Comparison of ENCODE assay signal across 18 cellular contexts in genomic region chr6:169985121-169986015, GRCh38.
A peak's percentile ranks its signal among the peaks of the same experiment; 100 is the strongest.
DNase-seq lines count a peak whose midpoint lies in the region; ATAC-seq and TF ChIP-seq lines count a peak whose summit lies in the region.
"Had no signal": no experiment of that assay in that cellular context is flagged by ENCODE, and none has a peak within 500 bp of the region (broad histone marks: within the 10 kb centered on the region; RNA-seq: fewer than 3 reads in every experiment).

No MANE protein-coding gene starts in this region.

- ATAC-seq in activated naive CD8-positive, alpha-beta T cell treated with anti-CD3 and anti-CD28 coated beads, Interleukin-2, amount 10 ng/mL, durations not matched to agents 7 days and 5 days (ENCODE audit: low read depth): no peak
- no peak for ATAC-seq in activated naive CD8-positive, alpha-beta T cell treated with anti-CD3 and anti-CD28 coated beads, Interleukin-2, amount 50 U/mL, for 24 hours
- ATAC-seq in lung (ENCODE audit: insufficient read depth, low FRiP score): peak; percentile 36
- ATAC-seq: GM23338, PC-3 had no signal

- H3K27ac Mint-ChIP-seq in activated naive CD8-positive, alpha-beta T cell treated with anti-CD3 and anti-CD28 coated beads, Interleukin-2, amount 10 ng/mL, durations not matched to agents 7 days and 5 days: no peak overlapping the region
- no peak overlapping the region for H3K27ac Mint-ChIP-seq in activated naive CD8-positive, alpha-beta T cell treated with anti-CD3 and anti-CD28 coated beads, Interleukin-2, amount 50 U/mL, for 24 hours
- no peak overlapping the region for H3K27ac Mint-ChIP-seq in chondrocyte (ENCODE audit: unreplicated experiment)
- no peak overlapping the region for H3K27ac Mint-ChIP-seq in activated CD4-positive, alpha-beta memory T cell treated with anti-CD3 and anti-CD28 coated beads for 36 hours
- H3K27ac Mint-ChIP-seq: CD4-positive, alpha-beta memory T cell; GM23338 had no signal

- H3K9me3 ChIP-seq in lung (ENCODE audit: control insufficient read depth in 2 of 2, insufficient read depth in 1 of 2, low read length in 1 of 2): no peaks in the 10 kb centered on the region
- no peaks in the 10 kb centered on the region for H3K9me3 ChIP-seq in suprapubic skin
- H3K9me3 ChIP-seq: BE2C had no signal

- TF ChIP-seq EP300 in suprapubic skin (IDR thresholded peaks at IDR 0.05): no peak

- CTCF ChIA-PET in activated CD4-positive, alpha-beta memory T cell treated with anti-CD3 and anti-CD28 coated beads for 36 hours (lab: Charles Lee): interaction anchor here (0.6 kb wide), 1 partner anchor 42 kb away, joined by 4 read pairs; no protein-coding TSS in a partner anchor

- peak; percentile 20 for DNase-seq in activated naive CD8-positive, alpha-beta T cell treated with anti-CD3 and anti-CD28 coated beads, Interleukin-2, amount 10 ng/mL, durations not matched to agents 7 days and 5 days
- no peak for DNase-seq in activated naive CD8-positive, alpha-beta T cell treated with anti-CD3 and anti-CD28 coated beads, Interleukin-2, amount 50 U/mL, for 24 hours
- peak; percentile 92 for DNase-seq in chondrocyte (ENCODE audit: low spot score)
- DNase-seq in lung (ENCODE audit: low spot score): no peak
- peak; percentile 43 to 44 for DNase-seq in suprapubic skin (ENCODE audit: low spot score in 2 of 2)
- no peak for DNase-seq in activated CD4-positive, alpha-beta memory T cell treated with anti-CD3 and anti-CD28 coated beads for 36 hours
- DNase-seq in NAMALWA (ENCODE audit: low spot score): no peak
- DNase-seq in NCI-H524 (lab: John Stamatoyannopoulos, UW): no peak
- DNase-seq: Calu3; CD4-positive, alpha-beta memory T cell; NCI-H1105 treated with DMSO at 0.1 percent for 48 hours; NCI-H1694; NCI-H2081 treated with DMSO at 0.1 percent for 48 hours; NCI-H524 treated with DMSO at 0.1 percent for 48 hours; PC-3 had no signal

- H3K27ac ChIP-seq in lung (ENCODE audit: low read depth in 1 of 2, low read length in 1 of 2): no peak overlapping the region
- no peak overlapping the region for H3K27ac ChIP-seq in suprapubic skin

- TF ChIP-seq POLR2A in suprapubic skin (IDR thresholded peaks at IDR 0.05): no peak

- no peak overlapping the region for H3K4me3 Mint-ChIP-seq in activated naive CD8-positive, alpha-beta T cell treated with anti-CD3 and anti-CD28 coated beads, Interleukin-2, amount 10 ng/mL, durations not matched to agents 7 days and 5 days
- H3K4me3 Mint-ChIP-seq in activated naive CD8-positive, alpha-beta T cell treated with anti-CD3 and anti-CD28 coated beads, Interleukin-2, amount 50 U/mL, for 24 hours: no peak overlapping the region
- H3K4me3 Mint-ChIP-seq in chondrocyte (ENCODE audit: unreplicated experiment): no peak overlapping the region
- H3K4me3 Mint-ChIP-seq in activated CD4-positive, alpha-beta memory T cell treated with anti-CD3 and anti-CD28 coated beads for 36 hours: no peak overlapping the region
- H3K4me3 Mint-ChIP-seq: CD4-positive, alpha-beta memory T cell; GM23338 had no signal

- H3K9me3 Mint-ChIP-seq in activated naive CD8-positive, alpha-beta T cell treated with anti-CD3 and anti-CD28 coated beads, Interleukin-2, amount 10 ng/mL, durations not matched to agents 7 days and 5 days: no peaks in the 10 kb centered on the region
- H3K9me3 Mint-ChIP-seq in activated naive CD8-positive, alpha-beta T cell treated with anti-CD3 and anti-CD28 coated beads, Interleukin-2, amount 50 U/mL, for 24 hours: no peaks in the 10 kb centered on the region
- H3K9me3 Mint-ChIP-seq in chondrocyte (ENCODE audit: low read depth): no peaks in the 10 kb centered on the region
- no peaks in the 10 kb centered on the region for H3K9me3 Mint-ChIP-seq in activated CD4-positive, alpha-beta memory T cell treated with anti-CD3 and anti-CD28 coated beads for 36 hours
- H3K9me3 Mint-ChIP-seq: CD4-positive, alpha-beta memory T cell had no signal

- WGBS in lung, 2 donors: 81 to 89% methylated on average over 38 of the region's 38 CpGs
- WGBS in suprapubic skin: 92% methylated on average over 33 of the region's 38 CpGs

- peaks cover 11% of the 10 kb centered on the region for H3K4me1 Mint-ChIP-seq in activated naive CD8-positive, alpha-beta T cell treated with anti-CD3 and anti-CD28 coated beads, Interleukin-2, amount 10 ng/mL, durations not matched to agents 7 days and 5 days
- H3K4me1 Mint-ChIP-seq in activated naive CD8-positive, alpha-beta T cell treated with anti-CD3 and anti-CD28 coated beads, Interleukin-2, amount 50 U/mL, for 24 hours: peaks cover 11% of the 10 kb centered on the region
- no peaks in the 10 kb centered on the region for H3K4me1 Mint-ChIP-seq in chondrocyte (ENCODE audit: low read depth)
- peaks cover 11% of the 10 kb centered on the region for H3K4me1 Mint-ChIP-seq in activated CD4-positive, alpha-beta memory T cell treated with anti-CD3 and anti-CD28 coated beads for 36 hours (ENCODE audit: low read depth)

- H3K36me3 Mint-ChIP-seq in activated naive CD8-positive, alpha-beta T cell treated with anti-CD3 and anti-CD28 coated beads, Interleukin-2, amount 10 ng/mL, durations not matched to agents 7 days and 5 days: no peaks in the 10 kb centered on the region
- no peaks in the 10 kb centered on the region for H3K36me3 Mint-ChIP-seq in activated naive CD8-positive, alpha-beta T cell treated with anti-CD3 and anti-CD28 coated beads, Interleukin-2, amount 50 U/mL, for 24 hours (ENCODE audit: low read depth)
- no peaks in the 10 kb centered on the region for H3K36me3 Mint-ChIP-seq in chondrocyte (ENCODE audit: low read depth)
- H3K36me3 Mint-ChIP-seq in activated CD4-positive, alpha-beta memory T cell treated with anti-CD3 and anti-CD28 coated beads for 36 hours: no peaks in the 10 kb centered on the region
- H3K36me3 Mint-ChIP-seq: CD4-positive, alpha-beta memory T cell had no signal

- POLR2A ChIA-PET in activated naive CD8-positive, alpha-beta T cell treated with anti-CD3 and anti-CD28 coated beads, Interleukin-2, amount 10 ng/mL, durations not matched to agents 7 days and 5 days (lab: Charles Lee): no interaction called here
- POLR2A ChIA-PET in activated CD4-positive, alpha-beta memory T cell treated with anti-CD3 and anti-CD28 coated beads for 36 hours (lab: Charles Lee): no interaction called here

- TF ChIP-seq CTCF in chondrocyte (IDR thresholded peaks at IDR 0.05) (no peak), lung (IDR thresholded peaks at IDR 0.05; ENCODE audit: control extremely low read depth, extremely low read depth) (no peak), suprapubic skin (IDR thresholded peaks at IDR 0.05) (no peak)

- no peaks in the 10 kb centered on the region for H3K27me3 ChIP-seq in lung (ENCODE audit: control insufficient read depth, insufficient read depth)
- peaks cover 7% of the 10 kb centered on the region for H3K27me3 ChIP-seq in suprapubic skin
- H3K27me3 ChIP-seq: BE2C had no signal

- H3K27me3 Mint-ChIP-seq in activated naive CD8-positive, alpha-beta T cell treated with anti-CD3 and anti-CD28 coated beads, Interleukin-2, amount 10 ng/mL, durations not matched to agents 7 days and 5 days: no peaks in the 10 kb centered on the region
- H3K27me3 Mint-ChIP-seq in activated naive CD8-positive, alpha-beta T cell treated with anti-CD3 and anti-CD28 coated beads, Interleukin-2, amount 50 U/mL, for 24 hours: no peaks in the 10 kb centered on the region
- H3K27me3 Mint-ChIP-seq in chondrocyte (ENCODE audit: low read depth): peaks cover 23% of the 10 kb centered on the region
- H3K27me3 Mint-ChIP-seq in activated CD4-positive, alpha-beta memory T cell treated with anti-CD3 and anti-CD28 coated beads for 36 hours: no peaks in the 10 kb centered on the region
- H3K27me3 Mint-ChIP-seq: CD4-positive, alpha-beta memory T cell had no signal

- H3K4me1 ChIP-seq in lung (ENCODE audit: control insufficient read depth in 2 of 2, insufficient read depth in 2 of 2, low read length in 2 of 2): peaks cover 0 to 6% of the 10 kb centered on the region in 2 donors
- H3K4me1 ChIP-seq in suprapubic skin: no peaks in the 10 kb centered on the region

- H3K36me3 ChIP-seq in lung (ENCODE audit: control insufficient read depth in 2 of 2, insufficient read depth in 2 of 2, low read length in 2 of 2) (no peaks in the 10 kb centered on the region), suprapubic skin (no peaks in the 10 kb centered on the region)
- H3K36me3 ChIP-seq: BE2C had no signal

- intact Hi-C loops in activated CD4-positive, alpha-beta memory T cell treated with anti-CD3 and anti-CD28 coated beads for 36 hours (cut with micrococcal nuclease): no loop called here

- H3K4me3 ChIP-seq in lung (no peak overlapping the region), suprapubic skin (no peak overlapping the region)
- H3K4me3 ChIP-seq: GM23338, K562 had no signal

Comparison
In these comparisons a context has a peak if more than half of its experiments do, and no peak if none do; other contexts are left out.
1. DNase-seq: peak in activated naive CD8-positive, alpha-beta T cell treated with anti-CD3 and anti-CD28 coated beads, Interleukin-2, amount 10 ng/mL, durations not matched to agents 7 days and 5 days (single experiment), chondrocyte (single experiment) and suprapubic skin (2 of 2); none in activated naive CD8-positive, alpha-beta T cell treated with anti-CD3 and anti-CD28 coated beads, Interleukin-2, amount 50 U/mL, for 24 hours (single experiment), lung (single experiment), activated CD4-positive, alpha-beta memory T cell treated with anti-CD3 and anti-CD28 coated beads for 36 hours (single experiment), NAMALWA (single experiment) and NCI-H524 (0 of 2).